Comparison of ENCODE assay signal across 8 cellular contexts in the genomic region with DNA sequence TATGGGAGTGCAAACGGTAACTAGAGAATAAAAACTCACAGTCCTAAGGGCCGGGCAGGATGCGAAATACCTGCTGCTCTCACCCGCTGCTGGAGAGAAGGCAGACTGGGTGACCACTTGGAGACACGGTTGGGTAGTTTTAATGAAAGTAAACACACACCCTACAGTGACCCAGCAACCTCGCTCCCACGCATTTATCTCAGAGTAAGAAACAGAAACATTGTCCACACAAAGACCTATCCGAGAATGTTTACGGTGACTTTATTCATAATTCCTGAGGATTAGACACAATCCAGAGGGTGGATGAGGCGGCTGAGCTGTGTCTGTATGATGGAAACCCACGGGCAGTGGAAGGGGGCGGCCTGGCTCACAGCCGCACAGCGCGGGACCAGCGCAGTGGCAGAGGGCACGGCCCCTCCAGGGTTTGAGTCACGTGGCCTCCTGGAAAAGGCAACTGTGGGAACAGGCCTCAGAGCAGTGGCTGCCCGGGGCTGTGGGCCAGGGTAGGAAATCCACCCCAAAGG.
DNase-seq lines count a peak whose midpoint lies in the region; ATAC-seq and TF ChIP-seq lines count a peak whose summit lies in the region.

No MANE protein-coding gene starts in this region.

- POLR2A ChIA-PET in WTC11 (lab: Charles Lee), result no interaction called here

- intact Hi-C loops in tibial artery (cut with DNase I; ENCODE audit: low total_unique reads), result no loop called here
- intact Hi-C loops in posterior cingulate gyrus (cut with DNase I), result no loop called here

- H3F3A ChIP-seq in Loucy (ENCODE audit: low read depth), result peaks cover 6% of the 10 kb centered on the region; the same call in 1 of the 2 replicates

- no peak overlapping the region for H3K9ac ChIP-seq in Loucy (ENCODE audit: low read depth, low read length, poor library complexity, severe bottlenecking)

- DNase-seq in COR-L47 (lab: John Stamatoyannopoulos, UW) (peak; percentile 24), glomerular visceral epithelial cell (ENCODE audit: extremely low spot score) (peak; percentile 80), tibial artery (no peak), posterior cingulate gyrus (no peak), DMS153 treated with DMSO at 0.1 percent for 48 hours (lab: John Stamatoyannopoulos, UW; ENCODE audit: unreplicated experiment) (no peak), WTC11 (ENCODE audit: low spot score) (no peak)

- no peak overlapping the region for H3K4me3 Mint-ChIP-seq in WTC11

- H3K79me2 ChIP-seq in Loucy (ENCODE audit: insufficient read depth, low read length), result peaks cover 30% of the 10 kb centered on the region; the same call in 1 of the 2 replicates

- no peaks in the 10 kb centered on the region for H3K9me3 ChIP-seq in Loucy (ENCODE audit: insufficient read depth, low read depth, low read length)
- no peaks in the 10 kb centered on the region for H3K9me3 ChIP-seq in tibial artery

- H3K4me2 ChIP-seq in Loucy (ENCODE audit: low read depth, low read length, poor library complexity, severe bottlenecking), result peak overlapping the region; percentile 26

- peaks cover 32% of the 10 kb centered on the region for H3K4me1 ChIP-seq in Loucy (ENCODE audit: insufficient read depth, low read length, poor library complexity, severe bottlenecking)
- no peaks in the 10 kb centered on the region for H3K4me1 ChIP-seq in tibial artery

- peaks cover 20% of the 10 kb centered on the region for H3K4me1 Mint-ChIP-seq in WTC11

- no peaks in the 10 kb centered on the region for H3K9me3 Mint-ChIP-seq in WTC11

- H3K9me2 ChIP-seq in Loucy (replicated peaks; ENCODE audit: low read depth, low read length), result no peaks in the 10 kb centered on the region

- H4K20me1 ChIP-seq in Loucy (ENCODE audit: insufficient read depth, low read length, poor library complexity, severe bottlenecking), result peaks cover 11% of the 10 kb centered on the region

- CTCF ChIA-PET in WTC11 (lab: Charles Lee), result interaction anchor here (0.6 kb wide), 1 partner anchor 11 kb away, joined by 3 read pairs; no protein-coding TSS in a partner anchor

- no peak overlapping the region for H3K27ac ChIP-seq in tibial artery

- H3K4me3 ChIP-seq in Loucy (ENCODE audit: low read length, poor library complexity, severe bottlenecking) (no peak overlapping the region), tibial artery (no peak overlapping the region)

- no peak overlapping the region for H3K27ac Mint-ChIP-seq in WTC11

- H2AFZ ChIP-seq in Loucy (ENCODE audit: low read length), result no peak overlapping the region

- no peaks in the 10 kb centered on the region for H3K36me3 Mint-ChIP-seq in WTC11

- peaks cover 19% of the 10 kb centered on the region; the same call in 1 of the 2 replicates for H3K36me3 ChIP-seq in Loucy (ENCODE audit: insufficient read depth, low read length)
- peaks cover 0 to 33% (median 28%) of the 10 kb centered on the region in 3 donors for H3K36me3 ChIP-seq in tibial artery

- ATAC-seq in GM19455 (IDR thresholded peaks at IDR 0.05; ENCODE audit: unreplicated experiment) (peak; percentile 78), WTC11 (no peak)

- TF ChIP-seq CTCF in Loucy (conservative IDR thresholded peaks at IDR 0.05; ENCODE audit: low read length) (no peak), tibial artery (IDR thresholded peaks at IDR 0.05) (no peak), WTC11 (IDR thresholded peaks at IDR 0.05) (no peak)

- no peaks in the 10 kb centered on the region for H3K27me3 ChIP-seq in Loucy (ENCODE audit: insufficient read depth, low read length, poor library complexity, severe bottlenecking)
- H3K27me3 ChIP-seq in tibial artery, result no peaks in the 10 kb centered on the region

- H3K27me3 Mint-ChIP-seq in WTC11 (ENCODE audit: low read depth), result no peaks in the 10 kb centered on the region

TF ChIP-seq in WTC11, 78 proteins besides CTCF, POLR2A, EP300 and RAD21 (continues in another document):
- TF ChIP-seq NR1H2 (CRISPR knock-in tag; IDR thresholded peaks at IDR 0.05), result no peak
- no peak for TF ChIP-seq USF2 (CRISPR knock-in tag; IDR thresholded peaks at IDR 0.05)
- no peak for TF ChIP-seq GABPB1 (CRISPR knock-in tag; IDR thresholded peaks at IDR 0.05)
- no peak for TF ChIP-seq MLX (CRISPR knock-in tag; IDR thresholded peaks at IDR 0.05)
- no peak for TF ChIP-seq ATF2 (CRISPR knock-in tag; IDR thresholded peaks at IDR 0.05; ENCODE audit: borderline replicate concordance, low read depth)
- TF ChIP-seq ZNF425 (CRISPR knock-in tag; conservative IDR thresholded peaks at IDR 0.05), result no peak
- TF ChIP-seq E2F5 (CRISPR knock-in tag; IDR thresholded peaks at IDR 0.05), result no peak
- no peak for TF ChIP-seq E2F4 (CRISPR knock-in tag; IDR thresholded peaks at IDR 0.05; ENCODE audit: borderline replicate concordance, low read depth)
- TF ChIP-seq SP1 (CRISPR knock-in tag; conservative IDR thresholded peaks at IDR 0.05), result no peak
- no peak for TF ChIP-seq HMGA2 (CRISPR knock-in tag; IDR thresholded peaks at IDR 0.05)
- no peak for TF ChIP-seq ZMAT4 (CRISPR knock-in tag; IDR thresholded peaks at IDR 0.05)
- TF ChIP-seq IRF1 (CRISPR knock-in tag; IDR thresholded peaks at IDR 0.05), result no peak

Comparison
In these comparisons a context has a peak if more than half of its experiments do, and no peak if none do; other contexts are left out.
1. DNase-seq: peak in COR-L47 (single experiment) and glomerular visceral epithelial cell (single experiment); none in tibial artery (0 of 2), posterior cingulate gyrus (0 of 10), DMS153 treated with DMSO at 0.1 percent for 48 hours (single experiment) and WTC11 (single experiment).